In genomic region chr12:105740970-105741725, GRCh38 we compare ENCODE assay signal across 9 cellular contexts.
DNase-seq lines count a peak whose midpoint lies in the region; ATAC-seq and TF ChIP-seq lines count a peak whose summit lies in the region.
"Had no signal": no experiment of that assay in that cellular context is flagged by ENCODE, and none has a peak within 500 bp of the region (broad histone marks: within the 10 kb centered on the region; RNA-seq: fewer than 3 reads in every experiment).

No MANE protein-coding gene starts in this region.

- DNase-seq in GM04504 (ENCODE audit: low read depth) (peak; percentile 48), RPMI7951 (ENCODE audit: low read depth) (peak; percentile 81), heart left ventricle (peak; percentile 66 to 79 (median 71)), gastrocnemius medialis (peak; percentile 6 to 46), NCI-H774 (lab: John Stamatoyannopoulos, UW) (no peak), DMS53 treated with DMSO at 0.1 percent for 48 hours (lab: John Stamatoyannopoulos, UW; ENCODE audit: unreplicated experiment) (no peak)
- DNase-seq: T-cell had no signal

- H3K4me3 ChIP-seq in heart left ventricle (peak overlapping the region in 2 of 12 donors; percentile 2 to 4), gastrocnemius medialis (peak overlapping the region in 1 of 4 donors; percentile 14)

- in situ Hi-C loops in gastrocnemius medialis (cut with MboI; ENCODE audit: low sequenced_read_pairs in 4 of 4) = no loop called here

- 25 to 28% (median 26%) methylated on average over 9 of the region's 9 CpGs for WGBS in heart left ventricle, 4 donors

- TF ChIP-seq CTCF in heart left ventricle (IDR thresholded peaks at IDR 0.05) (no peak), gastrocnemius medialis (IDR thresholded peaks at IDR 0.05 in 4 of 5, conservative IDR thresholded peaks at IDR 0.05 in 1 of 5) (no peak)

- H3K27ac ChIP-seq in heart left ventricle (peak overlapping the region in 11 of 12 donors; percentile 2 to 76 (median 58)), gastrocnemius medialis (peak overlapping the region; percentile 13 to 68 (median 53))

- intact Hi-C loops in heart left ventricle (cut with DNase I) = loop anchor here in 2 of 10 donors (5.0 to 10.0 kb wide), 2 partner anchors 84 to 394 kb away; partner anchors contain the start of gene NUAK1 (in 1 of the 2)
- intact Hi-C loops in gastrocnemius medialis (cut with DNase I; ENCODE audit: low total_unique reads) = no loop called here

- ATAC-seq in heart left ventricle (peak; percentile 7 to 65 (median 58)), gastrocnemius medialis (peak; percentile 37 to 45), GM18502 (IDR thresholded peaks at IDR 0.05; ENCODE audit: poor library complexity, unreplicated experiment) (no peak), HG03378 (IDR thresholded peaks at IDR 0.05; ENCODE audit: unreplicated experiment) (no peak)
- ATAC-seq: T-cell had no signal

- H3K36me3 ChIP-seq in heart left ventricle = no peaks in the 10 kb centered on the region
- H3K36me3 ChIP-seq in gastrocnemius medialis = no peaks in the 10 kb centered on the region

- no peaks in the 10 kb centered on the region for H3K9me3 ChIP-seq in heart left ventricle
- no peaks in the 10 kb centered on the region for H3K9me3 ChIP-seq in gastrocnemius medialis

- TF ChIP-seq POLR2A in heart left ventricle (IDR thresholded peaks at IDR 0.05) (no peak), gastrocnemius medialis (IDR thresholded peaks at IDR 0.05) (no peak)

- peaks cover 19 to 61% (median 52%) of the 10 kb centered on the region in 12 donors for H3K4me1 ChIP-seq in heart left ventricle
- H3K4me1 ChIP-seq in gastrocnemius medialis = peaks cover 12 to 42% of the 10 kb centered on the region in 2 donors

- H3K27me3 ChIP-seq in heart left ventricle (peaks cover 0 to 3% (median 0%) of the 10 kb centered on the region in 9 donors), gastrocnemius medialis (no peaks in the 10 kb centered on the region)

Comparison
In these comparisons a context has a peak if more than half of its experiments do, and no peak if none do; other contexts are left out.
1. DNase-seq: peak in GM04504 (single experiment), RPMI7951 (single experiment), heart left ventricle (5 of 5) and gastrocnemius medialis (2 of 2); none in NCI-H774 (single experiment) and DMS53 treated with DMSO at 0.1 percent for 48 hours (single experiment).
2. ATAC-seq: peak in heart left ventricle (4 of 4) and gastrocnemius medialis (2 of 2); none in GM18502 (single experiment) and HG03378 (single experiment).